In genomic region chr5:133079048-133079447, GRCh38 we compare ENCODE assay signal across 27 cellular contexts. TPM values are rescaled to one million over a fixed set of nuclear protein-coding genes. Genes with fewer than 3 reads are reported as not detected.
A peak's percentile ranks its signal among the peaks of the same experiment; 100 is the strongest.
DNase-seq lines count a peak whose midpoint lies in the region; ATAC-seq, FAIRE-seq and TF ChIP-seq lines count a peak whose summit lies in the region.
"Had no signal": no experiment of that assay in that cellular context is flagged by ENCODE, and none has a peak within 500 bp of the region (broad histone marks: within the 10 kb centered on the region; RNA-seq: fewer than 3 reads in every experiment).

No MANE protein-coding gene starts in this region.

- intact Hi-C loops in left cardiac atrium (cut with DNase I), result no loop called here

- DNase-seq in activated T-cell treated with anti-CD3 and anti-CD28 coated beads, Interleukin-2, amount 50 U/mL, for 72 hours, result no peak
- DNase-seq in activated T-cell treated with anti-CD3 and anti-CD28 coated beads for 4 hours (no peak), D721Med (ENCODE audit: insufficient read length, low spot score) (no peak), adipocyte (ENCODE audit: low read depth) (peak; percentile 25), UCSD-AML1 (lab: John Stamatoyannopoulos, UW; ENCODE audit: unreplicated experiment) (no peak), NCI-H526 treated with DMSO at 0.1 percent for 48 hours (lab: John Stamatoyannopoulos, UW) (no peak), left cardiac atrium (no peak)
- DNase-seq in stimulated activated effector memory CD8-positive, alpha-beta T cell treated with anti-CD3 and anti-CD28 coated beads, Interleukin-12 subunit alpha, Interleukin-12 subunit beta, amount 100 ng/mL, for 72 hours (ENCODE audit: low spot score in 2 of 2), result no peak
- DNase-seq: activated CD4-positive, alpha-beta T cell treated with anti-CD3 and anti-CD28 coated beads for 48 hours; activated CD8-positive, alpha-beta memory T cell treated with anti-CD3 and anti-CD28 coated beads, Interleukin-2, amount 50 U/mL, for 48 hours; activated gamma-delta T cell treated with Interleukin-2 at 50 U/mL for 16 hours; anterior cingulate cortex; C1 segment of cervical spinal cord; Calu3; DND-41; esophagus squamous epithelium; NCI-H446 treated with DMSO at 0.1 percent for 48 hours; OCI-M1; trophoblast cell had no signal

- no peaks in the 10 kb centered on the region for H3K27me3 ChIP-seq in adipocyte (replicated peaks; ENCODE audit: control insufficient read depth, insufficient read depth, low read length)
- H3K27me3 ChIP-seq: esophagus squamous epithelium had no signal

- peak; percentile 25 for FAIRE-seq in D721Med (lab: Jason Lieb, UNC)
- FAIRE-seq: bronchial epithelial cell, GM18507, keratinocyte had no signal

- H3K27ac Mint-ChIP-seq in activated T-cell treated with anti-CD3 and anti-CD28 coated beads, Interleukin-2, amount 50 U/mL, for 72 hours, result peak overlapping the region; percentile 93
- H3K27ac Mint-ChIP-seq in stimulated activated effector memory CD8-positive, alpha-beta T cell treated with anti-CD3 and anti-CD28 coated beads, Interleukin-12 subunit alpha, Interleukin-12 subunit beta, amount 100 ng/mL, for 72 hours, result peak overlapping the region; percentile 78
- H3K27ac Mint-ChIP-seq: IgD-negative memory B cell, nephron had no signal

- no peaks in the 10 kb centered on the region for H3K9me3 ChIP-seq in adipocyte (ENCODE audit: control insufficient read depth, low read length)
- H3K9me3 ChIP-seq: esophagus squamous epithelium, HAP-1 had no signal

- no peaks in the 10 kb centered on the region for H3K4me1 ChIP-seq in adipocyte (ENCODE audit: control insufficient read depth, insufficient read depth, low read length)
- H3K4me1 ChIP-seq: HAP-1 had no signal

- no peak for TF ChIP-seq CTCF in D721Med (IDR thresholded peaks at IDR 0.05; ENCODE audit: insufficient read depth, missing control alignments)

- no peaks in the 10 kb centered on the region for H3K9me3 Mint-ChIP-seq in activated T-cell treated with anti-CD3 and anti-CD28 coated beads, Interleukin-2, amount 50 U/mL, for 72 hours
- no peaks in the 10 kb centered on the region for H3K9me3 Mint-ChIP-seq in stimulated activated effector memory CD8-positive, alpha-beta T cell treated with anti-CD3 and anti-CD28 coated beads, Interleukin-12 subunit alpha, Interleukin-12 subunit beta, amount 100 ng/mL, for 72 hours
- H3K9me3 Mint-ChIP-seq: IgD-negative memory B cell, nephron had no signal

- peak overlapping the region in 1 of 2 donors; percentile 16 for H3K4me3 Mint-ChIP-seq in activated T-cell treated with anti-CD3 and anti-CD28 coated beads, Interleukin-2, amount 50 U/mL, for 72 hours
- no peak overlapping the region for H3K4me3 Mint-ChIP-seq in stimulated activated effector memory CD8-positive, alpha-beta T cell treated with anti-CD3 and anti-CD28 coated beads, Interleukin-12 subunit alpha, Interleukin-12 subunit beta, amount 100 ng/mL, for 72 hours
- H3K4me3 Mint-ChIP-seq: IgD-negative memory B cell, nephron had no signal

- no peak for ATAC-seq in activated T-cell treated with anti-CD3 and anti-CD28 coated beads, Interleukin-2, amount 50 U/mL, for 72 hours (replicated peaks in 1 of 2)
- ATAC-seq in stimulated activated effector memory CD8-positive, alpha-beta T cell treated with anti-CD3 and anti-CD28 coated beads, Interleukin-12 subunit alpha, Interleukin-12 subunit beta, amount 100 ng/mL, for 72 hours, result no peak
- ATAC-seq in left cardiac atrium, result no peak
- ATAC-seq: SK-N-SH treated with all-trans-retinoic acid at 6 μM for 48 hours had no signal

- peaks cover 7 to 23% of the 10 kb centered on the region in 2 donors for H3K36me3 Mint-ChIP-seq in activated T-cell treated with anti-CD3 and anti-CD28 coated beads, Interleukin-2, amount 50 U/mL, for 72 hours (ENCODE audit: insufficient read depth in 2 of 2)
- peaks cover 100% of the 10 kb centered on the region for H3K36me3 Mint-ChIP-seq in stimulated activated effector memory CD8-positive, alpha-beta T cell treated with anti-CD3 and anti-CD28 coated beads, Interleukin-12 subunit alpha, Interleukin-12 subunit beta, amount 100 ng/mL, for 72 hours

- H3K36me3 ChIP-seq in adipocyte (ENCODE audit: control insufficient read depth, insufficient read depth, low read length, severe bottlenecking), result peaks cover 39% of the 10 kb centered on the region

- no peaks in the 10 kb centered on the region for H3K27me3 Mint-ChIP-seq in activated T-cell treated with anti-CD3 and anti-CD28 coated beads, Interleukin-2, amount 50 U/mL, for 72 hours (ENCODE audit: low read depth)
- H3K27me3 Mint-ChIP-seq: IgD-negative memory B cell had no signal

- H3K4me1 Mint-ChIP-seq in activated T-cell treated with anti-CD3 and anti-CD28 coated beads, Interleukin-2, amount 50 U/mL, for 72 hours (ENCODE audit: low read depth), result peaks cover 40% of the 10 kb centered on the region
- peaks cover 19% of the 10 kb centered on the region for H3K4me1 Mint-ChIP-seq in stimulated activated effector memory CD8-positive, alpha-beta T cell treated with anti-CD3 and anti-CD28 coated beads, Interleukin-12 subunit alpha, Interleukin-12 subunit beta, amount 100 ng/mL, for 72 hours
- H3K4me1 Mint-ChIP-seq: nephron had no signal

- H3K4me3 ChIP-seq in adipocyte (ENCODE audit: low read length), result no peak overlapping the region
- H3K4me3 ChIP-seq: coronary artery, esophagus squamous epithelium, HAP-1 had no signal

- no peak overlapping the region for H3K9ac ChIP-seq in adipocyte (ENCODE audit: low read length)

RNA-seq across cellular contexts. Expression of gene HSPA4, which starts 27.2 kb away (rescaled TPM):
- 100 to 1,000 TPM; 173 to 213 TPM for total RNA-seq in activated T-cell treated with anti-CD3 and anti-CD28 coated beads, Interleukin-2, amount 50 U/mL, for 72 hours
- total RNA-seq in left cardiac atrium, result 10 to 100 TPM; 68.0 to 79.9 TPM

RNA-seq across cellular contexts. Expression of gene ZCCHC10, which starts 52.7 kb away (rescaled TPM):
- total RNA-seq in activated T-cell treated with anti-CD3 and anti-CD28 coated beads, Interleukin-2, amount 50 U/mL, for 72 hours, result 10 to 100 TPM; 23.7 to 30.6 TPM
- 10 to 100 TPM; 14.9 to 19.2 TPM for total RNA-seq in left cardiac atrium
